Comparison of ENCODE assay signal across 1 cellular context in genomic region chr3:30350011-30350410, GRCh38.
TF ChIP-seq lines count a peak whose summit lies in the region.

No MANE protein-coding gene starts in this region.

TF ChIP-seq in GM23338, 12 proteins besides CTCF, POLR2A, EP300 and RAD21 (continued from another document):
- no peak for TF ChIP-seq ZNF462 (CRISPR knock-in tag; IDR thresholded peaks at IDR 0.05)
- TF ChIP-seq CREB1 (CRISPR knock-in tag; IDR thresholded peaks at IDR 0.05; ENCODE audit: low read depth): no peak
- TF ChIP-seq ZNF114 (CRISPR knock-in tag; IDR thresholded peaks at IDR 0.05): no peak
- no peak for TF ChIP-seq ZNF331 (CRISPR knock-in tag; IDR thresholded peaks at IDR 0.05; ENCODE audit: low read depth)
- TF ChIP-seq POLR2AphosphoS5 (IDR thresholded peaks at IDR 0.05; ENCODE audit: low read depth): no peak
- TF ChIP-seq REST (IDR thresholded peaks at IDR 0.05; ENCODE audit: unreplicated experiment): no peak
- no peak for TF ChIP-seq STAT1 (IDR thresholded peaks at IDR 0.05; ENCODE audit: unreplicated experiment)
